8 cellular contexts compared by ENCODE assay signal in the genomic region with DNA sequence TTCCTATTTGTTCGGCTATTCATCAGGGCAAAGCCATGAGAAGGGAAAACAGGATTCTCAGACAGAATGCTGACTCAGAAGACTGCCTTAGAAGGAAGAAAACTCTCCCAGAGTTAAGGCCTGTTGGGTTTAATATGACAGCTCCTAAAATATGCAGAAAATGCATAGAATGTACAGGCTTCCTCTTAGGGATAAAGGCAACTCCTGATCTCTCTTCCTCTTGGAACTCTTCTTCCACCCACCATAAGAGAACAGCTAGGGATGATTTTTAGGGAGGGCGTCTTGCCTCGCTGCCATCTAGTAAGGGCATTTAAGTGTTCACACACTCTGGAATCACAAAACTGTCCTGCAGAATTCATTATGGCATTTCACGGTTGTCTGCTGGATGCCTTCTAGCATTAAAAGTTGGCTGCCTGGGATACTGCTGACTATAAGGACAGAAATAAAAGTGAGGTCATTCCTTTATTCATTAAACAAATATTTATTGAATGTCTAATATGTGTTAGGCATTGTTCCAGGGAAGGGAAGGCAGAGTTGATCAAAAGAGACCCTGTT.
DNase-seq lines count a peak whose midpoint lies in the region; ATAC-seq and TF ChIP-seq lines count a peak whose summit lies in the region.

No MANE protein-coding gene starts in this region.

- TF ChIP-seq CTCF in LNCaP clone FGC (IDR thresholded peaks at IDR 0.05; ENCODE audit: control insufficient read depth, extremely low read depth, insufficient read depth) (no peak), endothelial cell (IDR thresholded peaks at IDR 0.05; ENCODE audit: unreplicated experiment) (no peak)

- no peaks in the 10 kb centered on the region for H3K27me3 Mint-ChIP-seq in endothelial cell (ENCODE audit: unreplicated experiment)

- no peak overlapping the region for H3K4me3 Mint-ChIP-seq in endothelial cell (ENCODE audit: unreplicated experiment)

- H2AFZ ChIP-seq in ACC112 (ENCODE audit: low read length, unreplicated experiment), result no peak overlapping the region

- POLR2A ChIA-PET in HEK293T (lab: Yijun Ruan, JAX), result no interaction called here

- H3K4me1 ChIP-seq in ACC112 (ENCODE audit: control insufficient read depth, insufficient read depth, low read length, unreplicated experiment) (peaks cover 33% of the 10 kb centered on the region), mesodermal cell (ENCODE audit: control insufficient read depth, insufficient read depth, low read length, poor library complexity, severe bottlenecking) (peaks cover 41% of the 10 kb centered on the region)

- H3K27me3 ChIP-seq in ACC112 (ENCODE audit: insufficient read depth, low read length), result no peaks in the 10 kb centered on the region

- no peaks in the 10 kb centered on the region for H3K9me3 ChIP-seq in mesodermal cell (ENCODE audit: control insufficient read depth, low read length)

- peak; percentile 71 for DNase-seq in LNCaP clone FGC (ENCODE audit: low read depth)
- no peak for DNase-seq in endothelial cell (ENCODE audit: low spot score)
- DNase-seq in HEK293T (ENCODE audit: extremely low spot score), result no peak
- no peak for DNase-seq in left lobe of liver (ENCODE audit: low spot score)

- no peaks in the 10 kb centered on the region for H3K9me3 Mint-ChIP-seq in endothelial cell (ENCODE audit: unreplicated experiment)

- CTCF ChIA-PET in HEK293T (lab: Yijun Ruan, JAX), result no interaction called here

- ATAC-seq in HG03159 (IDR thresholded peaks at IDR 0.05; ENCODE audit: unreplicated experiment) (no peak), GM18868 (IDR thresholded peaks at IDR 0.05; ENCODE audit: unreplicated experiment) (no peak), left lobe of liver (no peak)

- H3K4me3 ChIP-seq in ACC112 (ENCODE audit: low read depth, low read length), result peak overlapping the region; percentile 51
- H3K4me3 ChIP-seq in LNCaP clone FGC (ENCODE audit: low read depth, low read length), result no peak overlapping the region
- no peak overlapping the region for H3K4me3 ChIP-seq in mesodermal cell (ENCODE audit: extremely low read depth, insufficient read depth, low read length, poor library complexity, severe bottlenecking)

- peaks cover 22% of the 10 kb centered on the region for H3K36me3 Mint-ChIP-seq in endothelial cell (ENCODE audit: low read depth, unreplicated experiment)

- peaks cover 10% of the 10 kb centered on the region for H3K79me2 ChIP-seq in ACC112 (ENCODE audit: control insufficient read depth, insufficient read depth, low read length, unreplicated experiment)

- 83 to 85% methylated on average over 3 of the region's 4 CpGs for WGBS in mesodermal cell (ENCODE audit: insufficient coverage in 2 of 2), 2 experiments

- peak overlapping the region; percentile 89 for H3K27ac Mint-ChIP-seq in endothelial cell (ENCODE audit: unreplicated experiment)

- H3K4me1 Mint-ChIP-seq in endothelial cell (ENCODE audit: unreplicated experiment), result peaks cover 21% of the 10 kb centered on the region

- H3K27ac ChIP-seq in ACC112 (ENCODE audit: low read depth, low read length) (peak overlapping the region; percentile 100), mesodermal cell (ENCODE audit: low read depth, low read length, severe bottlenecking) (peak overlapping the region; percentile 94)

- peaks cover 19% of the 10 kb centered on the region for H3K36me3 ChIP-seq in ACC112 (ENCODE audit: insufficient read depth, low read length)
- H3K36me3 ChIP-seq in mesodermal cell (ENCODE audit: control insufficient read depth, insufficient read depth, low read length), result peaks cover 39% of the 10 kb centered on the region

TF ChIP-seq in HEK293T, 16 proteins besides CTCF, POLR2A, EP300 and RAD21:
- TF ChIP-seq CTBP1 (IDR thresholded peaks at IDR 0.05; ENCODE audit: borderline replicate concordance) (no peak), ZNF384 (IDR thresholded peaks at IDR 0.05) (no peak), SUZ12 (IDR thresholded peaks at IDR 0.05) (no peak), ARNT (IDR thresholded peaks at IDR 0.05) (no peak), LEF1 (IDR thresholded peaks at IDR 0.05; ENCODE audit: borderline replicate concordance) (no peak), ELF4 (IDR thresholded peaks at IDR 0.05) (no peak), NFRKB (IDR thresholded peaks at IDR 0.05) (no peak), SP1 (IDR thresholded peaks at IDR 0.05) (no peak), TARDBP (IDR thresholded peaks at IDR 0.05) (no peak), BHLHE40 (IDR thresholded peaks at IDR 0.05; ENCODE audit: borderline replicate concordance) (no peak), FOXM1 (IDR thresholded peaks at IDR 0.05; ENCODE audit: borderline replicate concordance) (no peak), FOXK2 (IDR thresholded peaks at IDR 0.05) (no peak), L3MBTL2 (conservative IDR thresholded peaks at IDR 0.05) (no peak), FOXA1 (IDR thresholded peaks at IDR 0.05) (no peak), HDGF (IDR thresholded peaks at IDR 0.05; ENCODE audit: borderline replicate concordance) (no peak)
- TF ChIP-seq, protein P1, sequence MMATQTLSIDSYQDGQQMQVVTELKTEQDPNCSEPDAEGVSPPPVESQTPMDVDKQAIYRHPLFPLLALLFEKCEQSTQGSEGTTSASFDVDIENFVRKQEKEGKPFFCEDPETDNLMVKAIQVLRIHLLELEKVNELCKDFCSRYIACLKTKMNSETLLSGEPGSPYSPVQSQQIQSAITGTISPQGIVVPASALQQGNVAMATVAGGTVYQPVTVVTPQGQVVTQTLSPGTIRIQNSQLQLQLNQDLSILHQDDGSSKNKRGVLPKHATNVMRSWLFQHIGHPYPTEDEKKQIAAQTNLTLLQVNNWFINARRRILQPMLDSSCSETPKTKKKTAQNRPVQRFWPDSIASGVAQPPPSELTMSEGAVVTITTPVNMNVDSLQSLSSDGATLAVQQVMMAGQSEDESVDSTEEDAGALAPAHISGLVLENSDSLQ (IDR thresholded peaks at IDR 0.05), result no peak
